ENCODE assay signal across 22 cellular contexts in genomic region chr2:205770557-205770956, GRCh38.
A peak's percentile ranks its signal among the peaks of the same experiment; 100 is the strongest.
DNase-seq lines count a peak whose midpoint lies in the region; ATAC-seq and TF ChIP-seq lines count a peak whose summit lies in the region.
"Had no signal": no experiment of that assay in that cellular context is flagged by ENCODE, and none has a peak within 500 bp of the region (broad histone marks: within the 10 kb centered on the region; RNA-seq: fewer than 3 reads in every experiment).

No MANE protein-coding gene starts in this region.

- H3K36me3 Mint-ChIP-seq in nephron (ENCODE audit: low read depth) = peaks cover 19% of the 10 kb centered on the region

- no peak for TF ChIP-seq CTCF in fibroblast of villous mesenchyme (IDR thresholded peaks at IDR 0.05; ENCODE audit: insufficient read depth, low read depth, low read length)
- TF ChIP-seq CTCF in nephron (IDR thresholded peaks at IDR 0.05; ENCODE audit: unreplicated experiment in 3 of 3) = no peak
- no peak for TF ChIP-seq CTCF in vagina (IDR thresholded peaks at IDR 0.05)

- peak overlapping the region in 1 of 3 experiments; percentile 17 for H3K4me3 Mint-ChIP-seq in nephron
- H3K4me3 Mint-ChIP-seq: activated CD4-positive, alpha-beta T cell treated with anti-CD3 and anti-CD28 coated beads, Interleukin-2, amount 10 ng/mL, durations not matched to agents 24 days and 14 days; brain; neural crest cell; T-helper 17 cell had no signal

- no peaks in the 10 kb centered on the region for H3K27me3 ChIP-seq in vagina
- H3K27me3 ChIP-seq: foreskin keratinocyte had no signal

- ATAC-seq in GM19035 (IDR thresholded peaks at IDR 0.05; ENCODE audit: unreplicated experiment) = no peak
- ATAC-seq in GM21360 (IDR thresholded peaks at IDR 0.05; ENCODE audit: unreplicated experiment) = no peak
- ATAC-seq: psoas muscle, T-helper 17 cell had no signal

- H3K27ac ChIP-seq in vagina = peak overlapping the region; percentile 11
- H3K27ac ChIP-seq: coronary artery, psoas muscle, tibial artery had no signal

- peaks cover 75% of the 10 kb centered on the region for H3K4me1 Mint-ChIP-seq in nephron

- DNase-seq in NCI-H748 (lab: John Stamatoyannopoulos, UW; ENCODE audit: unreplicated experiment) = peak; percentile 12
- no peak for DNase-seq in NCI-H748 treated with DMSO at 0.1 percent for 48 hours (lab: John Stamatoyannopoulos, UW)
- peak; percentile 45 for DNase-seq in fibroblast of villous mesenchyme (ENCODE audit: low read depth)
- DNase-seq in vagina (ENCODE audit: extremely low spot score in 2 of 2) = no peak
- DNase-seq in effector CD4-positive, alpha-beta T cell = no peak
- DNase-seq: activated CD4-positive, alpha-beta T cell treated with anti-CD3 and anti-CD28 coated beads, Interleukin-2, amount 10 ng/mL, durations not matched to agents 24 days and 14 days; GDM1; midbrain; NCI-H1694; NK-92 treated with Interleukin-12 subunit alpha and Interleukin-12 subunit beta, amount 100 ng/mL, for 24 hours; psoas muscle; stimulated activated CD4-positive, alpha-beta T cell treated with anti-CD3 and anti-CD28 coated beads, Interleukin-2, amount 100 ng/mL, for 48 hours; stimulated activated naive CD4-positive, alpha-beta T cell treated with Interleukin-2 at 50 U/mL for 16 hours; T-helper 17 cell; tibial artery had no signal

- no peaks in the 10 kb centered on the region for H3K9me3 Mint-ChIP-seq in nephron
- H3K9me3 Mint-ChIP-seq: activated CD4-positive, alpha-beta T cell treated with anti-CD3 and anti-CD28 coated beads, Interleukin-2, amount 10 ng/mL, durations not matched to agents 24 days and 14 days; brain; neural crest cell had no signal

- TF ChIP-seq POLR2A in vagina (IDR thresholded peaks at IDR 0.05) = no peak

- no peaks in the 10 kb centered on the region for H3K9me3 ChIP-seq in vagina
- H3K9me3 ChIP-seq: psoas muscle, tibial artery had no signal

- peaks cover 8% of the 10 kb centered on the region for H3K4me1 ChIP-seq in vagina
- H3K4me1 ChIP-seq: psoas muscle, tibial artery had no signal

- no peaks in the 10 kb centered on the region for H3K36me3 ChIP-seq in vagina

- H3K27ac Mint-ChIP-seq in nephron = peak overlapping the region; percentile 37 to 75 (median 68)
- H3K27ac Mint-ChIP-seq: activated CD4-positive, alpha-beta T cell treated with anti-CD3 and anti-CD28 coated beads, Interleukin-2, amount 10 ng/mL, durations not matched to agents 24 days and 14 days; T-helper 17 cell had no signal

- intact Hi-C loops in vagina (cut with DNase I) = no loop called here

- H3K4me3 ChIP-seq in fibroblast of villous mesenchyme (ENCODE audit: low read depth, low read length) = no peak overlapping the region
- H3K4me3 ChIP-seq in vagina = no peak overlapping the region
- H3K4me3 ChIP-seq: coronary artery, psoas muscle, tibial artery had no signal

- no peaks in the 10 kb centered on the region for H3K27me3 Mint-ChIP-seq in nephron (ENCODE audit: low read depth)

Comparison
In these comparisons a context has a peak if more than half of its experiments do, and no peak if none do; other contexts are left out.
1. DNase-seq: peak in NCI-H748 (single experiment) and fibroblast of villous mesenchyme (single experiment); none in NCI-H748 treated with DMSO at 0.1 percent for 48 hours (single experiment), vagina (0 of 2) and effector CD4-positive, alpha-beta T cell (single experiment).